Comparison of ENCODE assay signal across 12 cellular contexts in genomic region chr16:85583491-85584181, GRCh38. TPM values are rescaled to one million over a fixed set of nuclear protein-coding genes. Genes with fewer than 3 reads are reported as not detected.
DNase-seq lines count a peak whose midpoint lies in the region; ATAC-seq and TF ChIP-seq lines count a peak whose summit lies in the region.
"Had no signal": no experiment of that assay in that cellular context is flagged by ENCODE, and none has a peak within 500 bp of the region (broad histone marks: within the 10 kb centered on the region; RNA-seq: fewer than 3 reads in every experiment).

No MANE protein-coding gene starts in this region.

- H3K9ac ChIP-seq in iPS-20b (ENCODE audit: low read depth, low read length): peak overlapping the region; percentile 65; the same call in 1 of the 2 replicates

- 71% methylated on average over 22 of the region's 22 CpGs for WGBS in thymus

- H3K4me3 ChIP-seq in iPS-20b (ENCODE audit: low read length): peak overlapping the region; percentile 23
- no peak overlapping the region for H3K4me3 ChIP-seq in thymus (ENCODE audit: low read length)

- H3K27ac ChIP-seq in iPS-20b (ENCODE audit: low read length) (no peak overlapping the region), thymus (ENCODE audit: low read depth) (peak overlapping the region; percentile 84)

- no peaks in the 10 kb centered on the region for H3K27me3 Mint-ChIP-seq in activated T-cell treated with anti-CD3 and anti-CD28 coated beads, Interleukin-2, amount 50 U/mL, for 4 hours (ENCODE audit: low read depth)
- H3K27me3 Mint-ChIP-seq in activated CD8-positive, alpha-beta T cell treated with anti-CD3 and anti-CD28 coated beads for 36 hours: no peaks in the 10 kb centered on the region
- H3K27me3 Mint-ChIP-seq: activated CD4-positive, alpha-beta T cell treated with anti-CD3 and anti-CD28 coated beads, Interleukin-2, amount 10 ng/mL, durations not matched to agents 24 days and 14 days; B cell had no signal

- H3K4me1 ChIP-seq in iPS-20b (ENCODE audit: insufficient read depth, low read length) (peaks cover 65% of the 10 kb centered on the region), thymus (ENCODE audit: control insufficient read depth, insufficient read depth, low read length) (peaks cover 32% of the 10 kb centered on the region)

- no peaks in the 10 kb centered on the region for H3K36me3 Mint-ChIP-seq in activated T-cell treated with anti-CD3 and anti-CD28 coated beads, Interleukin-2, amount 50 U/mL, for 4 hours (ENCODE audit: insufficient read depth)
- no peaks in the 10 kb centered on the region for H3K36me3 Mint-ChIP-seq in activated CD8-positive, alpha-beta T cell treated with anti-CD3 and anti-CD28 coated beads for 36 hours (ENCODE audit: low read depth)

- peaks cover 13% of the 10 kb centered on the region for H3K4me1 Mint-ChIP-seq in activated T-cell treated with anti-CD3 and anti-CD28 coated beads, Interleukin-2, amount 50 U/mL, for 4 hours (ENCODE audit: low read depth)
- H3K4me1 Mint-ChIP-seq in activated CD8-positive, alpha-beta T cell treated with anti-CD3 and anti-CD28 coated beads for 36 hours (ENCODE audit: low read depth): peaks cover 38% of the 10 kb centered on the region

- CTCF ChIA-PET in activated CD8-positive, alpha-beta T cell treated with anti-CD3 and anti-CD28 coated beads for 36 hours (lab: Charles Lee): interaction anchor here (1.0 to 2.5 kb wide), 3 partner anchors 23 to 33 kb away, joined by 3 to 12 read pairs (median 5); no protein-coding TSS in a partner anchor

- peaks cover 78% of the 10 kb centered on the region for H3K27me3 ChIP-seq in iPS-20b (ENCODE audit: insufficient read depth, low read length)
- H3K27me3 ChIP-seq in thymus (ENCODE audit: control insufficient read depth, insufficient read depth): no peaks in the 10 kb centered on the region

- no peak for DNase-seq in activated T-cell treated with anti-CD3 and anti-CD28 coated beads, Interleukin-2, amount 50 U/mL, for 4 hours
- DNase-seq in activated T-cell treated with anti-CD3 and anti-CD28 coated beads for 4 hours (no peak), NCI-H2196 (lab: John Stamatoyannopoulos, UW; ENCODE audit: unreplicated experiment) (no peak), left cardiac atrium (no peak), posterior vena cava (ENCODE audit: low spot score) (no peak)
- peak; percentile 66 for DNase-seq in activated CD8-positive, alpha-beta T cell treated with anti-CD3 and anti-CD28 coated beads for 36 hours
- DNase-seq: activated CD4-positive, alpha-beta T cell treated with anti-CD3 and anti-CD28 coated beads, Interleukin-2, amount 10 ng/mL, durations not matched to agents 24 days and 14 days; cortex of kidney; midbrain had no signal

- intact Hi-C loops in activated CD8-positive, alpha-beta T cell treated with anti-CD3 and anti-CD28 coated beads for 36 hours (cut with micrococcal nuclease): no loop called here
- intact Hi-C loops in left cardiac atrium (cut with DNase I): no loop called here
- intact Hi-C loops in posterior vena cava (cut with DNase I): no loop called here

- H3K4me3 Mint-ChIP-seq in activated T-cell treated with anti-CD3 and anti-CD28 coated beads, Interleukin-2, amount 50 U/mL, for 4 hours: no peak overlapping the region
- peak overlapping the region; percentile 62 for H3K4me3 Mint-ChIP-seq in activated CD8-positive, alpha-beta T cell treated with anti-CD3 and anti-CD28 coated beads for 36 hours
- H3K4me3 Mint-ChIP-seq: activated CD4-positive, alpha-beta T cell treated with anti-CD3 and anti-CD28 coated beads, Interleukin-2, amount 10 ng/mL, durations not matched to agents 24 days and 14 days; B cell had no signal

- POLR2A ChIA-PET in activated CD8-positive, alpha-beta T cell treated with anti-CD3 and anti-CD28 coated beads for 36 hours (lab: Charles Lee): interaction anchor here (1.1 kb wide), 1 partner anchor 9 kb away, joined by 3 read pairs; no protein-coding TSS in a partner anchor

- no peaks in the 10 kb centered on the region for H3K9me3 Mint-ChIP-seq in activated T-cell treated with anti-CD3 and anti-CD28 coated beads, Interleukin-2, amount 50 U/mL, for 4 hours
- H3K9me3 Mint-ChIP-seq in activated CD8-positive, alpha-beta T cell treated with anti-CD3 and anti-CD28 coated beads for 36 hours: no peaks in the 10 kb centered on the region
- H3K9me3 Mint-ChIP-seq: activated CD4-positive, alpha-beta T cell treated with anti-CD3 and anti-CD28 coated beads, Interleukin-2, amount 10 ng/mL, durations not matched to agents 24 days and 14 days had no signal

- peak; percentile 63 to 75 for ATAC-seq in activated T-cell treated with anti-CD3 and anti-CD28 coated beads, Interleukin-2, amount 50 U/mL, for 4 hours
- ATAC-seq in activated CD8-positive, alpha-beta T cell treated with anti-CD3 and anti-CD28 coated beads for 36 hours: peak; percentile 90
- ATAC-seq in left cardiac atrium: no peak

- H3K27ac Mint-ChIP-seq in activated CD8-positive, alpha-beta T cell treated with anti-CD3 and anti-CD28 coated beads for 36 hours: peak overlapping the region; percentile 83
- H3K27ac Mint-ChIP-seq: activated CD4-positive, alpha-beta T cell treated with anti-CD3 and anti-CD28 coated beads, Interleukin-2, amount 10 ng/mL, durations not matched to agents 24 days and 14 days; B cell had no signal

- H3K9me3 ChIP-seq in iPS-20b (ENCODE audit: insufficient read depth, low read depth, low read length): no peaks in the 10 kb centered on the region
- H3K9me3 ChIP-seq in thymus (ENCODE audit: control insufficient read depth): no peaks in the 10 kb centered on the region

- no peak for TF ChIP-seq CTCF in activated CD8-positive, alpha-beta T cell treated with anti-CD3 and anti-CD28 coated beads for 36 hours (IDR thresholded peaks at IDR 0.05)

- H3K36me3 ChIP-seq in iPS-20b (ENCODE audit: insufficient read depth, low read depth, low read length) (no peaks in the 10 kb centered on the region), thymus (ENCODE audit: control insufficient read depth, insufficient read depth) (peaks cover 14% of the 10 kb centered on the region)

RNA-seq across cellular contexts. Expression of gene GSE1, which starts 29.5 kb away (rescaled TPM):
- 10 to 100 TPM; 15.5 to 15.6 (median 15.5) TPM for total RNA-seq in activated T-cell treated with anti-CD3 and anti-CD28 coated beads, Interleukin-2, amount 50 U/mL, for 4 hours
- 10 to 100 TPM; 33.6 to 34.5 TPM for total RNA-seq in activated CD8-positive, alpha-beta T cell treated with anti-CD3 and anti-CD28 coated beads for 36 hours
- polyA plus RNA-seq in thymus: 29.9 TPM
- total RNA-seq in left cardiac atrium (10 to 100 TPM; 54.6 to 60.6 TPM), posterior vena cava (10 to 100 TPM; 57.2 to 62.5 TPM)

Comparison
In these comparisons a context has a peak if more than half of its experiments do, and no peak if none do; other contexts are left out.
1. ATAC-seq: peak in activated T-cell treated with anti-CD3 and anti-CD28 coated beads, Interleukin-2, amount 50 U/mL, for 4 hours (2 of 2) and activated CD8-positive, alpha-beta T cell treated with anti-CD3 and anti-CD28 coated beads for 36 hours (single experiment); none in left cardiac atrium (0 of 2).